Comparison of ENCODE assay signal across 1 cellular context in genomic region chr2:233414777-233415570, GRCh38.
TF ChIP-seq lines count a peak whose summit lies in the region.

No MANE protein-coding gene starts in this region.

TF ChIP-seq in HCT116, 20 proteins besides CTCF, POLR2A, EP300 and RAD21 (continued from another document):
- TF ChIP-seq EGR1 (IDR thresholded peaks at IDR 0.05; ENCODE audit: low read depth) (no peak), POLR2AphosphoS5 (IDR thresholded peaks at IDR 0.05; ENCODE audit: low read depth, low read length) (no peak), EZH2 (IDR thresholded peaks at IDR 0.05) (no peak)
TF ChIP-seq in HCT116: peak in this region for 7.
